Comparison of ENCODE assay signal across 1 cellular context in genomic region chr12:48817957-48818830, GRCh38.
TF ChIP-seq lines count a peak whose summit lies in the region.

Gene CACNB3 (plus strand): TSS chr12:48818496. CDS start chr12:48818930, 434 bp downstream.

TF ChIP-seq in SK-N-SH, 30 proteins besides CTCF, POLR2A, EP300 and RAD21 (continued from another document):
- TF ChIP-seq, protein P1, sequence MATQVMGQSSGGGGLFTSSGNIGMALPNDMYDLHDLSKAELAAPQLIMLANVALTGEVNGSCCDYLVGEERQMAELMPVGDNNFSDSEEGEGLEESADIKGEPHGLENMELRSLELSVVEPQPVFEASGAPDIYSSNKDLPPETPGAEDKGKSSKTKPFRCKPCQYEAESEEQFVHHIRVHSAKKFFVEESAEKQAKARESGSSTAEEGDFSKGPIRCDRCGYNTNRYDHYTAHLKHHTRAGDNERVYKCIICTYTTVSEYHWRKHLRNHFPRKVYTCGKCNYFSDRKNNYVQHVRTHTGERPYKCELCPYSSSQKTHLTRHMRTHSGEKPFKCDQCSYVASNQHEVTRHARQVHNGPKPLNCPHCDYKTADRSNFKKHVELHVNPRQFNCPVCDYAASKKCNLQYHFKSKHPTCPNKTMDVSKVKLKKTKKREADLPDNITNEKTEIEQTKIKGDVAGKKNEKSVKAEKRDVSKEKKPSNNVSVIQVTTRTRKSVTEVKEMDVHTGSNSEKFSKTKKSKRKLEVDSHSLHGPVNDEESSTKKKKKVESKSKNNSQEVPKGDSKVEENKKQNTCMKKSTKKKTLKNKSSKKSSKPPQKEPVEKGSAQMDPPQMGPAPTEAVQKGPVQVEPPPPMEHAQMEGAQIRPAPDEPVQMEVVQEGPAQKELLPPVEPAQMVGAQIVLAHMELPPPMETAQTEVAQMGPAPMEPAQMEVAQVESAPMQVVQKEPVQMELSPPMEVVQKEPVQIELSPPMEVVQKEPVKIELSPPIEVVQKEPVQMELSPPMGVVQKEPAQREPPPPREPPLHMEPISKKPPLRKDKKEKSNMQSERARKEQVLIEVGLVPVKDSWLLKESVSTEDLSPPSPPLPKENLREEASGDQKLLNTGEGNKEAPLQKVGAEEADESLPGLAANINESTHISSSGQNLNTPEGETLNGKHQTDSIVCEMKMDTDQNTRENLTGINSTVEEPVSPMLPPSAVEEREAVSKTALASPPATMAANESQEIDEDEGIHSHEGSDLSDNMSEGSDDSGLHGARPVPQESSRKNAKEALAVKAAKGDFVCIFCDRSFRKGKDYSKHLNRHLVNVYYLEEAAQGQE (IDR thresholded peaks at IDR 0.05; ENCODE audit: low read depth, low read length), result no peak
- TF ChIP-seq, protein P2, sequence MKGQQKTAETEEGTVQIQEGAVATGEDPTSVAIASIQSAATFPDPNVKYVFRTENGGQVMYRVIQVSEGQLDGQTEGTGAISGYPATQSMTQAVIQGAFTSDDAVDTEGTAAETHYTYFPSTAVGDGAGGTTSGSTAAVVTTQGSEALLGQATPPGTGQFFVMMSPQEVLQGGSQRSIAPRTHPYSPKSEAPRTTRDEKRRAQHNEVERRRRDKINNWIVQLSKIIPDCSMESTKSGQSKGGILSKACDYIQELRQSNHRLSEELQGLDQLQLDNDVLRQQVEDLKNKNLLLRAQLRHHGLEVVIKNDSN (IDR thresholded peaks at IDR 0.05; ENCODE audit: borderline replicate concordance, low read depth), result no peak
- TF ChIP-seq MXI1 (IDR thresholded peaks at IDR 0.05; ENCODE audit: low read depth, low read length) (peak; percentile 14; the same call in 1 of the 2 replicates), SIN3A (IDR thresholded peaks at IDR 0.05; ENCODE audit: borderline replicate concordance, low read depth, low read length) (0 out of 2 replicates have a peak, but pooled peaks have one; percentile 12), FOXJ3 (CRISPR knock-in tag; IDR thresholded peaks at IDR 0.05) (no peak), FOXM1 (IDR thresholded peaks at IDR 0.05; ENCODE audit: low read depth) (no peak)
